Comparison of ENCODE assay signal across 21 cellular contexts in genomic region chr19:23378948-23379347, GRCh38. TPM values are rescaled to one million over a fixed set of nuclear protein-coding genes. Genes with fewer than 3 reads are reported as not detected.
A peak's percentile ranks its signal among the peaks of the same experiment; 100 is the strongest.
DNase-seq lines count a peak whose midpoint lies in the region; ATAC-seq and TF ChIP-seq lines count a peak whose summit lies in the region.
"Had no signal": no experiment of that assay in that cellular context is flagged by ENCODE, and none has a peak within 500 bp of the region (broad histone marks: within the 10 kb centered on the region; RNA-seq: fewer than 3 reads in every experiment).

No MANE protein-coding gene starts in this region.

- 100% methylated on average over 1 of the region's 1 CpG for WGBS in mammary epithelial cell (ENCODE audit: low coverage, missing lambda C conversion rate)
- WGBS in right cardiac atrium, result 73% methylated on average over 1 of the region's 1 CpG

- intact Hi-C loops in mammary epithelial cell (cut with micrococcal nuclease) (no loop called here), MCF 10A (cut with micrococcal nuclease) (no loop called here), right cardiac atrium (cut with DNase I) (no loop called here), posterior cingulate gyrus (cut with DNase I) (no loop called here)

- no peak overlapping the region for H3K4me3 Mint-ChIP-seq in MCF 10A (ENCODE audit: unreplicated experiment)
- H3K4me3 Mint-ChIP-seq in central memory CD8-positive, alpha-beta T cell, result no peak overlapping the region
- H3K4me3 Mint-ChIP-seq: activated T-cell treated with anti-CD3 and anti-CD28 coated beads, Interleukin-2, amount 50 U/mL, for 4 hours; brain; WTC11 had no signal

- peaks cover 35% of the 10 kb centered on the region for H3K9me3 ChIP-seq in mammary epithelial cell (replicated peaks; ENCODE audit: insufficient read depth, low read length)
- peaks cover 2% of the 10 kb centered on the region for H3K9me3 ChIP-seq in right cardiac atrium (ENCODE audit: control insufficient read depth, low read length)
- H3K9me3 ChIP-seq: testis had no signal

- no peak for TF ChIP-seq CTCF in mammary epithelial cell (conservative IDR thresholded peaks at IDR 0.05 in 1 of 2, IDR thresholded peaks at IDR 0.05 in 1 of 2; ENCODE audit: extremely low read depth in 1 of 2, insufficient read depth in 1 of 2, low read depth in 1 of 2, low read length in 2 of 2)
- no peak for TF ChIP-seq CTCF in MCF 10A (IDR thresholded peaks at IDR 0.05; ENCODE audit: unreplicated experiment)

- no peaks in the 10 kb centered on the region for H3K4me1 ChIP-seq in mammary epithelial cell (ENCODE audit: insufficient read depth, low read length)
- peaks cover 5% of the 10 kb centered on the region for H3K4me1 ChIP-seq in right cardiac atrium (ENCODE audit: control insufficient read depth, insufficient read depth, low read length)
- H3K4me1 ChIP-seq: pancreas, testis had no signal

- peaks cover 87% of the 10 kb centered on the region for H3K79me2 ChIP-seq in mammary epithelial cell (ENCODE audit: insufficient read depth, low read length)

- H3K4me2 ChIP-seq in mammary epithelial cell (ENCODE audit: insufficient read depth, low read depth, low read length), result no peak overlapping the region

- no peak overlapping the region for H3K27ac Mint-ChIP-seq in MCF 10A (ENCODE audit: low read depth, unreplicated experiment)
- peak overlapping the region; percentile 82 for H3K27ac Mint-ChIP-seq in central memory CD8-positive, alpha-beta T cell (ENCODE audit: low read depth)
- H3K27ac Mint-ChIP-seq: activated naive CD8-positive, alpha-beta T cell; brain had no signal

- H3K36me3 Mint-ChIP-seq in MCF 10A (ENCODE audit: insufficient read depth, unreplicated experiment), result peaks cover 95% of the 10 kb centered on the region
- peaks cover 23% of the 10 kb centered on the region for H3K36me3 Mint-ChIP-seq in central memory CD8-positive, alpha-beta T cell (ENCODE audit: insufficient read depth)

- no peak overlapping the region for H3K4me3 ChIP-seq in mammary epithelial cell (replicated peaks in 1 of 3; ENCODE audit: insufficient read depth in 1 of 3, low read depth in 2 of 3, low read length in 3 of 3)
- peak overlapping the region; percentile 5 for H3K4me3 ChIP-seq in right cardiac atrium (ENCODE audit: low read length)
- H3K4me3 ChIP-seq: pancreas, testis had no signal

- peaks cover 6% of the 10 kb centered on the region for H3K36me3 ChIP-seq in mammary epithelial cell (ENCODE audit: insufficient read depth, low read length)

- no peak overlapping the region for H3K9ac ChIP-seq in mammary epithelial cell (ENCODE audit: insufficient read depth, low read length)

- DNase-seq in mammary epithelial cell (peak; percentile 4), MCF 10A (ENCODE audit: unreplicated experiment) (no peak), right cardiac atrium (no peak), posterior cingulate gyrus (no peak), DMS53 treated with DMSO at 0.1 percent for 48 hours (lab: John Stamatoyannopoulos, UW; ENCODE audit: unreplicated experiment) (no peak)
- no peak for DNase-seq in central memory CD8-positive, alpha-beta T cell (ENCODE audit: low spot score in 2 of 2)
- DNase-seq: activated T-cell treated with anti-CD3 and anti-CD28 coated beads, Interleukin-2, amount 50 U/mL, for 4 hours; cortex of kidney; DMS79 treated with DMSO at 0.1 percent for 48 hours; KG1; NCI-H1048; NCI-H2029; pancreas; testis had no signal

- dilution Hi-C loops in mammary epithelial cell (cut with HindIII; ENCODE audit: low sequenced_read_pairs), result no loop called here

- CTCF ChIA-PET in mammary epithelial cell (lab: Charles Lee; ENCODE audit: low non-redundant PET) (no interaction called here), MCF 10A (lab: Yijun Ruan, JAX) (no interaction called here)

- H3K27me3 ChIP-seq in mammary epithelial cell (ENCODE audit: insufficient read depth, low read length) (no peaks in the 10 kb centered on the region), right cardiac atrium (ENCODE audit: control insufficient read depth, insufficient read depth) (no peaks in the 10 kb centered on the region)
- H3K27me3 ChIP-seq: pancreas, testis had no signal

- H3K27me3 Mint-ChIP-seq in MCF 10A (ENCODE audit: insufficient read depth, unreplicated experiment), result no peaks in the 10 kb centered on the region
- H3K27me3 Mint-ChIP-seq in central memory CD8-positive, alpha-beta T cell, result no peaks in the 10 kb centered on the region
- H3K27me3 Mint-ChIP-seq: activated naive CD8-positive, alpha-beta T cell; naive B cell had no signal

- POLR2A ChIA-PET in MCF 10A (lab: Yijun Ruan, JAX), result no interaction called here

- no peak overlapping the region for H3K27ac ChIP-seq in mammary epithelial cell (ENCODE audit: insufficient read depth, low read depth, low read length)
- no peak overlapping the region for H3K27ac ChIP-seq in right cardiac atrium (ENCODE audit: low read length)
- H3K27ac ChIP-seq: pancreas, testis had no signal

- H3K9me3 Mint-ChIP-seq in MCF 10A (ENCODE audit: unreplicated experiment), result peaks cover 5% of the 10 kb centered on the region
- peaks cover 8% of the 10 kb centered on the region for H3K9me3 Mint-ChIP-seq in central memory CD8-positive, alpha-beta T cell

- no peaks in the 10 kb centered on the region for H3K4me1 Mint-ChIP-seq in MCF 10A (ENCODE audit: insufficient read depth, unreplicated experiment)
- H3K4me1 Mint-ChIP-seq in central memory CD8-positive, alpha-beta T cell, result peaks cover 30% of the 10 kb centered on the region
- H3K4me1 Mint-ChIP-seq: brain had no signal

- ATAC-seq in central memory CD8-positive, alpha-beta T cell (replicated peaks; ENCODE audit: extremely low read depth, poor library complexity, severe bottlenecking), result peak; percentile 78
- ATAC-seq in right cardiac atrium (peak; percentile 36 to 63), HG02970 (IDR thresholded peaks at IDR 0.05; ENCODE audit: low FRiP score, unreplicated experiment) (no peak), GM19035 (IDR thresholded peaks at IDR 0.05; ENCODE audit: unreplicated experiment) (no peak)
- ATAC-seq: sciatic nerve, WTC11 had no signal

- in situ Hi-C loops in mammary epithelial cell (cut with MboI; ENCODE audit: low sequenced_read_pairs in 2 of 2), result no loop called here

- BruUV-seq in mammary epithelial cell (replicated peaks; lab: Mats Ljungman, UMichigan), result no TSS peak
- BruUV-seq in MCF 10A (replicated peaks; lab: Mats Ljungman, UMichigan), result no TSS peak

- H4K20me1 ChIP-seq in mammary epithelial cell (ENCODE audit: insufficient read depth, low read length), result no peaks in the 10 kb centered on the region

- no peak overlapping the region for H2AFZ ChIP-seq in mammary epithelial cell (ENCODE audit: low read depth, low read length)

RNA-seq across cellular contexts. Expression of gene ZNF91, which starts 16.3 kb away (rescaled TPM):
- total RNA-seq in mammary epithelial cell (10 to 100 TPM; 27.8 to 43.7 TPM), MCF 10A (2022) (15.8 and 23.4 TPM in 2 replicates), right cardiac atrium (100 to 1,000 TPM in 3 of 4 donors, 10 to 100 TPM in 1; 94.4 to 170 (median 139) TPM)
- polyA plus RNA-seq in mammary epithelial cell (8.4 TPM), right cardiac atrium (19.9 TPM)
- polyA minus RNA-seq in mammary epithelial cell, result 34.1 TPM

Comparison
In these comparisons a context has a peak if more than half of its experiments do, and no peak if none do; other contexts are left out.
1. ATAC-seq: peak in central memory CD8-positive, alpha-beta T cell (single experiment) and right cardiac atrium (2 of 2); none in HG02970 (single experiment) and GM19035 (single experiment).